ENCODE assay signal across 9 cellular contexts in genomic region chr12:14258468-14258947, GRCh38.
DNase-seq lines count a peak whose midpoint lies in the region; ATAC-seq, FAIRE-seq and TF ChIP-seq lines count a peak whose summit lies in the region.
"Had no signal": no experiment of that assay in that cellular context is flagged by ENCODE, and none has a peak within 500 bp of the region (broad histone marks: within the 10 kb centered on the region; RNA-seq: fewer than 3 reads in every experiment).

No MANE protein-coding gene starts in this region.

- H3K9me3 Mint-ChIP-seq in effector memory CD8-positive, alpha-beta T cell, result no peaks in the 10 kb centered on the region
- no peaks in the 10 kb centered on the region for H3K9me3 Mint-ChIP-seq in osteocyte (ENCODE audit: unreplicated experiment)

- no peaks in the 10 kb centered on the region for H4K20me1 ChIP-seq in BLaER1 treated with 17β-estradiol and CSF1 and Interleukin-3, amounts not matched to agents 10 nM and 100 nM
- no peaks in the 10 kb centered on the region for H4K20me1 ChIP-seq in MM.1S (ENCODE audit: insufficient read depth, low read length)

- H2AFZ ChIP-seq in MM.1S (ENCODE audit: low read length), result peak overlapping the region; percentile 16; the same call in 1 of the 2 replicates

- peak overlapping the region; percentile 95 to 97 for H3K27ac Mint-ChIP-seq in effector memory CD8-positive, alpha-beta T cell
- peak overlapping the region; percentile 96 for H3K27ac Mint-ChIP-seq in osteocyte (ENCODE audit: unreplicated experiment)

- TF ChIP-seq CTCF in MM.1S (IDR thresholded peaks at IDR 0.05; ENCODE audit: low read length) (no peak), osteocyte (IDR thresholded peaks at IDR 0.05) (no peak)

- peak overlapping the region; percentile 94 to 99 (median 96) for H3K27ac ChIP-seq in BLaER1 treated with 17β-estradiol and CSF1 and Interleukin-3, amounts not matched to agents 10 nM and 100 nM
- H3K27ac ChIP-seq in MM.1S (ENCODE audit: low read length), result no peak overlapping the region

- H3K4me3 ChIP-seq in BLaER1 treated with 17β-estradiol and CSF1 and Interleukin-3, amounts not matched to agents 10 nM and 100 nM, result peak overlapping the region in 5 of 10 experiments; percentile 1 to 28 (median 13); a peak in 7 of 20 replicates
- no peak overlapping the region for H3K4me3 ChIP-seq in MM.1S (ENCODE audit: low read length)
- H3K4me3 ChIP-seq: GM12878 had no signal

- no peak for FAIRE-seq in H54 (lab: Jason Lieb, UNC)
- FAIRE-seq: GM12878 had no signal

- H3K4me3 Mint-ChIP-seq in effector memory CD8-positive, alpha-beta T cell, result peak overlapping the region; percentile 18 to 64
- no peak overlapping the region for H3K4me3 Mint-ChIP-seq in osteocyte (ENCODE audit: unreplicated experiment)

- peaks cover 13% of the 10 kb centered on the region for H3K36me3 Mint-ChIP-seq in effector memory CD8-positive, alpha-beta T cell (ENCODE audit: insufficient read depth)
- H3K36me3 Mint-ChIP-seq in osteocyte (ENCODE audit: unreplicated experiment), result peaks cover 3% of the 10 kb centered on the region

- no peaks in the 10 kb centered on the region for H3K9me2 ChIP-seq in MM.1S (replicated peaks; ENCODE audit: insufficient read depth, low read length)

- H3K36me3 ChIP-seq in BLaER1 treated with 17β-estradiol and CSF1 and Interleukin-3, amounts not matched to agents 10 nM and 100 nM, result peaks cover 0 to 10% (median 0%) of the 10 kb centered on the region in 11 experiments; a peak in 3 of 22 replicates
- H3K36me3 ChIP-seq in MM.1S (replicated peaks; ENCODE audit: insufficient read depth, low read length), result no peaks in the 10 kb centered on the region

- H3K79me2 ChIP-seq in MM.1S (ENCODE audit: low read length), result no peaks in the 10 kb centered on the region

- 0 out of 2 replicates have a peak, but pooled peaks cover 7% of the 10 kb centered on the region for H3F3A ChIP-seq in MM.1S (ENCODE audit: insufficient read depth, low read length)

- H3K27me3 ChIP-seq in BLaER1 treated with 17β-estradiol and CSF1 and Interleukin-3, amounts not matched to agents 10 nM and 100 nM, result no peaks in the 10 kb centered on the region
- no peaks in the 10 kb centered on the region for H3K27me3 ChIP-seq in MM.1S (replicated peaks; ENCODE audit: insufficient read depth, low read length)

- ATAC-seq in effector memory CD8-positive, alpha-beta T cell (replicated peaks), result no peak

- peaks cover 34 to 40% of the 10 kb centered on the region in 2 donors for H3K4me1 Mint-ChIP-seq in effector memory CD8-positive, alpha-beta T cell (ENCODE audit: low read depth in 2 of 2)
- H3K4me1 Mint-ChIP-seq in osteocyte (ENCODE audit: unreplicated experiment), result peaks cover 53% of the 10 kb centered on the region

- peaks cover 29 to 59% (median 50%) of the 10 kb centered on the region in 11 experiments; a peak in 21 of 22 replicates for H3K9me3 ChIP-seq in BLaER1 treated with 17β-estradiol and CSF1 and Interleukin-3, amounts not matched to agents 10 nM and 100 nM (replicated peaks in 1 of 11)
- no peaks in the 10 kb centered on the region for H3K9me3 ChIP-seq in MM.1S (replicated peaks; ENCODE audit: insufficient read depth, low read length)

- H3K4me2 ChIP-seq in BLaER1 treated with 17β-estradiol and CSF1 and Interleukin-3, amounts not matched to agents 10 nM and 100 nM, result peak overlapping the region; percentile 42 to 80 (median 66)
- no peak overlapping the region for H3K4me2 ChIP-seq in MM.1S (ENCODE audit: low read depth, low read length)

- H3K4me1 ChIP-seq in BLaER1 treated with 17β-estradiol and CSF1 and Interleukin-3, amounts not matched to agents 10 nM and 100 nM, result peaks cover 52 to 88% (median 69%) of the 10 kb centered on the region in 10 experiments
- peaks cover 14% of the 10 kb centered on the region for H3K4me1 ChIP-seq in MM.1S (ENCODE audit: low read length)

- no peaks in the 10 kb centered on the region for H3K27me3 Mint-ChIP-seq in effector memory CD8-positive, alpha-beta T cell
- H3K27me3 Mint-ChIP-seq in osteocyte (ENCODE audit: unreplicated experiment), result no peaks in the 10 kb centered on the region

- no peak for TF ChIP-seq POLR2A in H54 (IDR thresholded peaks at IDR 0.05; ENCODE audit: low read depth, low read length)

- DNase-seq in MM.1S (no peak), osteocyte (ENCODE audit: extremely low spot score, unreplicated experiment) (no peak), middle frontal gyrus (ENCODE audit: extremely low spot score, low spot score) (no peak), LoVo (ENCODE audit: low spot score) (no peak), NCI-H82 (lab: John Stamatoyannopoulos, UW) (no peak), H54 (ENCODE audit: insufficient read length, low spot score) (no peak)
- DNase-seq in effector memory CD8-positive, alpha-beta T cell, result peak in 1 of 3 experiments; percentile 3

- peak overlapping the region; percentile 50 to 88 (median 82); a peak in 18 of 22 replicates for H3K9ac ChIP-seq in BLaER1 treated with 17β-estradiol and CSF1 and Interleukin-3, amounts not matched to agents 10 nM and 100 nM
- H3K9ac ChIP-seq in MM.1S (ENCODE audit: low read length), result no peak overlapping the region
